ENCODE assay signal across 10 cellular contexts in the genomic region with DNA sequence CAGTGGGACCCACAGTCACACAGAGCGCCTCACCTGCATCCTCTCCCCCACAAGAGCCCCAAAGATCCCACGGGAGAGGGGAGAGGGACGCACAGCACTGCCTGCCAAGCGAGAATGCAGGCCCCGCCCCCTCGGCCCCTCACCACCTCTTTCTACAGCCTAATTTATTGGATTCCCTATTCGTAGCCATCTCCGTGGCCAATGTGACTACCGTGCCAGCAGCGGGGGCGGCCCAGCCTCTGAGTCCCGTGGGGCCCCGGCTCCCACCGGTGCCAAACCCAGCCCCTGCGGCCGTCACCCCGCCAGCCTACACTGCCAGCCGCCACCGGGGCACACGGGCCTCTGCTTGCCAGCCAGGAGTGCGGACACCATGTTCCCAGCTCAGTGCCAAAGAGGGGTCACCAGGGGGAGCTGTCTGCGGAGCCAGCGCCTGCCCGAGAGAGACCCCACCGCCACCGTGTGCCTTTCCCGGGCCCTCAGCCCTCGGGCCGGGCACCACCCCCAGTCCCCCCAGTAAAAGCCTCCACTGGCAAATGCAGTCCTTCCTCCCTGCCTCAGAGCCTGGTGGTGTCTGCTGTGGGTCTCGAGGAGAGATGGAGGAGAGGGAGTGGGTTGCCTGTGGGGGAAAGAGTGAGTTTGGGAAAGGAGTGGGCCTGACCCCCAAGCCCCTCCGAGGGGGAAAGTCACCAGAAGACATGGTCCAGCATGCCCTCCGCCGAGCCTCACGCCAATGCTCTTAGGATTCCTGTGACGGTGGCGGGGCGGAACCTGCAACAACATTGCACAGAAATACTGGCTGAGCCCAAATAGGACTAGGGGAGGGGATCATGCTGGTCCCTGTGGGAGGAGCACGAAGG. TPM values are rescaled to one million over a fixed set of nuclear protein-coding genes. Genes with fewer than 3 reads are reported as not detected.
DNase-seq lines count a peak whose midpoint lies in the region; ATAC-seq, FAIRE-seq and TF ChIP-seq lines count a peak whose summit lies in the region.
"Had no signal": no experiment of that assay in that cellular context is flagged by ENCODE, and none has a peak within 500 bp of the region (broad histone marks: within the 10 kb centered on the region; RNA-seq: fewer than 3 reads in every experiment).

No MANE protein-coding gene starts in this region.

- no peaks in the 10 kb centered on the region for H4K20me1 ChIP-seq in H1 (replicated peaks in 1 of 2; ENCODE audit: control insufficient read depth in 1 of 2, insufficient read depth in 2 of 2, low read length in 2 of 2)

- no peak for TF ChIP-seq EP300 in H1 (IDR thresholded peaks at IDR 0.05; ENCODE audit: borderline replicate concordance in 1 of 2, low read depth in 2 of 2, low read length in 2 of 2)

- no peak overlapping the region for H3K27ac Mint-ChIP-seq in Calu3 (ENCODE audit: unreplicated experiment)
- H3K27ac Mint-ChIP-seq: activated CD4-positive, alpha-beta memory T cell treated with anti-CD3 and anti-CD28 coated beads, Interleukin-2, amount 10 ng/mL, durations not matched to agents 7 days and 5 days had no signal

- H3K36me3 ChIP-seq in H1 (ENCODE audit: control insufficient read depth in 2 of 4, insufficient read depth in 4 of 4, low read length in 3 of 4) (no peaks in the 10 kb centered on the region), stomach smooth muscle (ENCODE audit: control insufficient read depth in 2 of 2, insufficient read depth in 2 of 2, low read length in 2 of 2) (no peaks in the 10 kb centered on the region)

- H2BK20ac ChIP-seq in H1 (ENCODE audit: low read length), result no peak overlapping the region

- BruUV-seq in Calu3 (replicated peaks; lab: Mats Ljungman, UMichigan), result no TSS peak

- H3K79me2 ChIP-seq in H1 (ENCODE audit: control insufficient read depth in 1 of 2, insufficient read depth in 2 of 2, low read length in 2 of 2), result no peaks in the 10 kb centered on the region

- H2AFZ ChIP-seq in H1 (ENCODE audit: low read length), result no peak overlapping the region

- no peak for TF ChIP-seq POLR2A in H1 (IDR thresholded peaks at IDR 0.05; ENCODE audit: control extremely low read depth in 1 of 2, low read depth in 2 of 2, low read length in 2 of 2)

- no peak overlapping the region for H3K14ac ChIP-seq in H1 (ENCODE audit: insufficient read length)

- no peaks in the 10 kb centered on the region for H3K36me3 Mint-ChIP-seq in Calu3 (ENCODE audit: insufficient read depth, unreplicated experiment)

- no peak overlapping the region for H3K4me3 Mint-ChIP-seq in Calu3 (ENCODE audit: low read depth, unreplicated experiment)
- H3K4me3 Mint-ChIP-seq: activated CD4-positive, alpha-beta memory T cell treated with anti-CD3 and anti-CD28 coated beads, Interleukin-2, amount 10 ng/mL, durations not matched to agents 7 days and 5 days had no signal

- H3K56ac ChIP-seq in H1 (replicated peaks; ENCODE audit: insufficient read length, low read depth, low read length), result no peak overlapping the region

- FAIRE-seq in H1 (lab: Jason Lieb, UNC), result no peak
- FAIRE-seq: A204.1, frontal cortex had no signal

- DNase-seq in NCI-H748 (lab: John Stamatoyannopoulos, UW; ENCODE audit: unreplicated experiment), result peak; percentile 9
- no peak for DNase-seq in NCI-H748 treated with DMSO at 0.1 percent for 48 hours (lab: John Stamatoyannopoulos, UW)
- peak in 1 of 2 experiments; percentile 78 for DNase-seq in H1 (ENCODE audit: low read depth in 1 of 2, low spot score in 2 of 2)
- DNase-seq in Calu3, result no peak
- DNase-seq: activated CD4-positive, alpha-beta memory T cell treated with anti-CD3 and anti-CD28 coated beads, Interleukin-2, amount 10 ng/mL, durations not matched to agents 7 days and 5 days had no signal

- no peak overlapping the region for H2BK120ac ChIP-seq in H1 (replicated peaks; ENCODE audit: low read depth, low read length)

- H3K4me2 ChIP-seq in H1 (ENCODE audit: insufficient read depth in 1 of 2, low read depth in 2 of 2, low read length in 2 of 2), result peak overlapping the region; percentile 60 to 65
- H3K4me2 ChIP-seq: KMS-11 had no signal

- H3K4me1 Mint-ChIP-seq in Calu3 (ENCODE audit: low read depth, unreplicated experiment), result no peaks in the 10 kb centered on the region

- WGBS in H1 (ENCODE audit: extremely low coverage in 1 of 2, insufficient coverage in 1 of 2, insufficient read length in 1 of 2, insufficient replicate concordance in 2 of 2, low coverage in 1 of 2, low lambda C conversion rate in 2 of 2, missing lambda C conversion rate in 1 of 2), 2 experiments, result 42% methylated on average over 7 of the region's 38 CpGs; no CpG with 5 or more reads in 1 of the 2 experiments

- no peak overlapping the region for H4K8ac ChIP-seq in H1 (ENCODE audit: extremely low read depth, insufficient read depth, low read length)

- H3K23ac ChIP-seq in H1 (ENCODE audit: insufficient read length), result no peak overlapping the region

- POLR2A ChIA-PET in H1 (lab: Charles Lee; ENCODE audit: partially characterized antibody), result no interaction called here

- peak overlapping the region; percentile 12 to 60 (median 40) for H3K4me3 ChIP-seq in H1 (ENCODE audit: extremely low read depth in 1 of 4, insufficient read depth in 2 of 4, low read depth in 3 of 4, low read length in 4 of 4)
- H3K4me3 ChIP-seq in stomach smooth muscle (ENCODE audit: low read length in 2 of 2), result peak overlapping the region in 1 of 2 donors; percentile 54

- H3K27ac ChIP-seq in H1 (ENCODE audit: low read depth, low read length) (no peak overlapping the region), stomach smooth muscle (ENCODE audit: low read length) (peak overlapping the region; percentile 71)
- H3K27ac ChIP-seq: KMS-11 had no signal

- H3K79me1 ChIP-seq in H1 (ENCODE audit: low read depth, low read length), result no peaks in the 10 kb centered on the region

- intact Hi-C loops in Calu3 (cut with micrococcal nuclease; ENCODE audit: unreplicated experiment), result no loop called here

- no peaks in the 10 kb centered on the region for H3K27me3 Mint-ChIP-seq in Calu3 (ENCODE audit: unreplicated experiment)

- no peaks in the 10 kb centered on the region for H3K23me2 ChIP-seq in H1 (ENCODE audit: low read depth, low read length)

- H4K5ac ChIP-seq in H1 (ENCODE audit: insufficient read length, low read depth, low read length), result no peak overlapping the region

- CTCF ChIA-PET in H1 (lab: Charles Lee; ENCODE audit: partially characterized antibody), result interaction anchor here (0.9 to 1.6 kb wide), 4 partner anchors 11 to 184 kb away, joined by 3 to 4 read pairs (median 4); no protein-coding TSS in a partner anchor
- CTCF ChIA-PET in Calu3 (lab: Charles Lee), result no interaction called here

- no peak overlapping the region for H2AK5ac ChIP-seq in H1 (ENCODE audit: low read depth, low read length)

- H3K18ac ChIP-seq in H1 (ENCODE audit: extremely low read depth, low read length), result no peak overlapping the region; the same call in 1 of the 2 replicates

- H3K4ac ChIP-seq in H1 (replicated peaks; ENCODE audit: insufficient read length, low read depth, low read length), result no peak overlapping the region

- H3K9ac ChIP-seq in H1 (replicated peaks in 1 of 4; ENCODE audit: extremely low read depth in 1 of 4, low read depth in 3 of 4, low read length in 3 of 4) (no peak overlapping the region), stomach smooth muscle (ENCODE audit: low read length in 2 of 2) (no peak overlapping the region)
- H3K9ac ChIP-seq: KMS-11 had no signal

- H3K4me1 ChIP-seq in H1 (replicated peaks in 1 of 4; ENCODE audit: control insufficient read depth in 3 of 4, insufficient read depth in 4 of 4, low read length in 3 of 4), result peaks cover 0 to 3% (median 1%) of the 10 kb centered on the region in 4 experiments; a peak in 2 of 7 replicates
- H3K4me1 ChIP-seq in stomach smooth muscle (ENCODE audit: control insufficient read depth, insufficient read depth, low read length), result peaks cover 12% of the 10 kb centered on the region

- H2BK5ac ChIP-seq in H1 (ENCODE audit: low read depth, low read length), result no peak overlapping the region

- peak in 1 of 2 experiments; percentile 39; a peak in 1 of 4 replicates for TF ChIP-seq RAD21 in H1 (IDR thresholded peaks at IDR 0.05 in 1 of 2, conservative IDR thresholded peaks at IDR 0.05 in 1 of 2; ENCODE audit: low read depth in 2 of 2, low read length in 2 of 2)

- no peaks in the 10 kb centered on the region for H3K9me3 Mint-ChIP-seq in Calu3 (ENCODE audit: low read depth, unreplicated experiment)
- H3K9me3 Mint-ChIP-seq: activated CD4-positive, alpha-beta memory T cell treated with anti-CD3 and anti-CD28 coated beads, Interleukin-2, amount 10 ng/mL, durations not matched to agents 7 days and 5 days had no signal

- H3K9me3 ChIP-seq in H1 (ENCODE audit: insufficient read depth in 2 of 2, low read depth in 1 of 2, low read length in 1 of 2) (no peaks in the 10 kb centered on the region), stomach smooth muscle (ENCODE audit: control insufficient read depth in 2 of 2, low read length in 2 of 2) (no peaks in the 10 kb centered on the region)

- no peak overlapping the region for H2BK12ac ChIP-seq in H1 (ENCODE audit: low read depth, low read length)

- no peak overlapping the region for H4K91ac ChIP-seq in H1 (replicated peaks; ENCODE audit: insufficient read length, low read length)

- no peak overlapping the region for H2BK15ac ChIP-seq in H1 (ENCODE audit: low read length)

- no peak for ATAC-seq in GM21576 (IDR thresholded peaks at IDR 0.05; ENCODE audit: unreplicated experiment)

- H3K27me3 ChIP-seq in H1 (replicated peaks in 1 of 4; ENCODE audit: control insufficient read depth in 3 of 4, extremely low read depth in 1 of 4, insufficient read depth in 3 of 4, low read length in 3 of 4) (no peaks in the 10 kb centered on the region), stomach smooth muscle (ENCODE audit: control insufficient read depth in 1 of 2, insufficient read depth in 2 of 2, low read length in 2 of 2) (no peaks in the 10 kb centered on the region)

- TF ChIP-seq CTCF in H1 (IDR thresholded peaks at IDR 0.05; ENCODE audit: control extremely low read depth in 1 of 3, insufficient read depth in 1 of 3, low read depth in 1 of 3, low read length in 3 of 3) (peak in 2 of 3 experiments; percentile 42 to 61; a peak in 3 of 4 replicates), Calu3 (IDR thresholded peaks at IDR 0.05; ENCODE audit: unreplicated experiment) (no peak)

RNA-seq across cellular contexts. Expression of a gene that starts 19.6 kb away (rescaled TPM):
- 2.7 TPM in 2 replicates for total RNA-seq in H1 (2021; fragmentation: NEBNext Ultra II Directional; extraction: Animal tissue kit (Norgen Biotek cat#: 25700))
- 1.2 and 1.6 TPM in 2 replicates for polyA plus RNA-seq in H1 (2011; rRNA removed)
- 1.8 TPM for polyA plus RNA-seq in H1 (2011; cell fraction: cytosol; rRNA removed)
- polyA plus RNA-seq in H1 (2011; cell fraction: nucleus; rRNA removed), result 11.4 TPM
- polyA plus RNA-seq in H1 (2012, experiment 1 of 2), result 1.4 to 3.3 TPM (median 2.3 TPM) in 4 replicates
- 0.62 TPM for polyA plus RNA-seq in H1 (2012, experiment 2 of 2)
- polyA plus RNA-seq in H1 (2013, experiment 1 of 2), result 2.4 TPM
- polyA plus RNA-seq in H1 (2013, experiment 2 of 2), result 1.8 TPM
- polyA minus RNA-seq in H1 (2011; rRNA and poly(A)+ RNA removed), result 1.4 and 4.4 TPM in 2 replicates
- 1.1 TPM for polyA minus RNA-seq in H1 (2011; cell fraction: cytosol; rRNA and poly(A)+ RNA removed)
- polyA minus RNA-seq in H1 (2011; cell fraction: nucleus; rRNA and poly(A)+ RNA removed), result 3.7 TPM
- total RNA-seq in Calu3 (2022), result 37.5 and 49.2 TPM in 2 replicates

RNA-seq across cellular contexts. Expression of a gene that starts 19.8 kb away (rescaled TPM):
- 4.6 and 6.6 TPM in 2 replicates for total RNA-seq in H1 (2021; fragmentation: NEBNext Ultra II Directional; extraction: Animal tissue kit (Norgen Biotek cat#: 25700))
- polyA plus RNA-seq in H1 (2011; rRNA removed), result 3.1 and 6.7 TPM in 2 replicates
- 2.7 TPM for polyA plus RNA-seq in H1 (2011; cell fraction: cytosol; rRNA removed)
- polyA plus RNA-seq in H1 (2011; cell fraction: nucleus; rRNA removed), result 13.0 TPM
- polyA plus RNA-seq in H1 (2012, experiment 1 of 2), result 2.4 to 5.1 TPM (median 4.0 TPM) in 4 replicates
- polyA plus RNA-seq in H1 (2012, experiment 2 of 2), result 2.2 TPM
- polyA plus RNA-seq in H1 (2013, experiment 1 of 2), result 4.2 TPM
- polyA plus RNA-seq in H1 (2013, experiment 2 of 2), result 3.9 TPM
- 1.7 and 2.9 TPM in 2 replicates for polyA minus RNA-seq in H1 (2011; rRNA and poly(A)+ RNA removed)
- polyA minus RNA-seq in H1 (2011; cell fraction: cytosol; rRNA and poly(A)+ RNA removed), result 2.4 TPM
- 6.6 TPM for polyA minus RNA-seq in H1 (2011; cell fraction: nucleus; rRNA and poly(A)+ RNA removed)
- 14.4 and 22.8 TPM in 2 replicates for total RNA-seq in Calu3 (2022)

RNA-seq across cellular contexts. Expression of a gene that starts 20.3 kb away (rescaled TPM):
- 157 and 159 TPM in 2 replicates for total RNA-seq in H1 (2021; fragmentation: NEBNext Ultra II Directional; extraction: Animal tissue kit (Norgen Biotek cat#: 25700))
- polyA plus RNA-seq in H1 (2011; rRNA removed), result 136 and 139 TPM in 2 replicates
- polyA plus RNA-seq in H1 (2011; cell fraction: cytosol; rRNA removed), result 97.3 TPM
- 116 TPM for polyA plus RNA-seq in H1 (2011; cell fraction: nucleus; rRNA removed)
- 156 to 161 TPM (median 158 TPM) in 4 replicates for polyA plus RNA-seq in H1 (2012, experiment 1 of 2)
- 233 TPM for polyA plus RNA-seq in H1 (2012, experiment 2 of 2)
- polyA plus RNA-seq in H1 (2013, experiment 1 of 2), result 154 TPM
- 181 TPM for polyA plus RNA-seq in H1 (2013, experiment 2 of 2)
- polyA minus RNA-seq in H1 (2011; rRNA and poly(A)+ RNA removed), result 84.2 and 123 TPM in 2 replicates
- polyA minus RNA-seq in H1 (2011; cell fraction: cytosol; rRNA and poly(A)+ RNA removed), result 47.0 TPM
- 40.8 TPM for polyA minus RNA-seq in H1 (2011; cell fraction: nucleus; rRNA and poly(A)+ RNA removed)
- total RNA-seq in Calu3 (2022), result 371 and 407 TPM in 2 replicates

RNA-seq across cellular contexts. Expression of a gene that starts 36.4 kb away (rescaled TPM):
- not detected in 2 replicates for total RNA-seq in H1 (2021; fragmentation: NEBNext Ultra II Directional; extraction: Animal tissue kit (Norgen Biotek cat#: 25700))
- not detected in 2 replicates for polyA plus RNA-seq in H1 (2011; rRNA removed)
- 0.01 TPM for polyA plus RNA-seq in H1 (2011; cell fraction: cytosol; rRNA removed)
- polyA plus RNA-seq in H1 (2011; cell fraction: nucleus; rRNA removed), result 0.30 TPM
- 0.30 to 0.56 TPM (median 0.49 TPM) in 4 replicates for polyA plus RNA-seq in H1 (2012, experiment 1 of 2)
- 0.09 TPM for polyA plus RNA-seq in H1 (2012, experiment 2 of 2)
- polyA plus RNA-seq in H1 (2013, experiment 1 of 2), result 0.06 TPM
- 0.04 TPM for polyA plus RNA-seq in H1 (2013, experiment 2 of 2)
- not detected in 2 replicates for polyA minus RNA-seq in H1 (2011; rRNA and poly(A)+ RNA removed)
- not detected for polyA minus RNA-seq in H1 (2011; cell fraction: cytosol; rRNA and poly(A)+ RNA removed)
- not detected for polyA minus RNA-seq in H1 (2011; cell fraction: nucleus; rRNA and poly(A)+ RNA removed)
- total RNA-seq in Calu3 (2022), result 0.14 and 0.29 TPM in 2 replicates
- total RNA-seq: activated CD4-positive, alpha-beta memory T cell treated with anti-CD3 and anti-CD28 coated beads, Interleukin-2, amount 10 ng/mL, durations not matched to agents 7 days and 5 days had no signal

RNA-seq across cellular contexts. Expression of a gene that starts 49.7 kb away (rescaled TPM):
- 36.1 and 39.4 TPM in 2 replicates for total RNA-seq in H1 (2021; fragmentation: NEBNext Ultra II Directional; extraction: Animal tissue kit (Norgen Biotek cat#: 25700))
- 66.7 and 96.2 TPM in 2 replicates for polyA plus RNA-seq in H1 (2011; rRNA removed)
- polyA plus RNA-seq in H1 (2011; cell fraction: cytosol; rRNA removed), result 66.7 TPM
- 130 TPM for polyA plus RNA-seq in H1 (2011; cell fraction: nucleus; rRNA removed)
- 43.8 to 59.4 TPM (median 53.4 TPM) in 4 replicates for polyA plus RNA-seq in H1 (2012, experiment 1 of 2)
- polyA plus RNA-seq in H1 (2012, experiment 2 of 2), result 48.4 TPM
- 40.6 TPM for polyA plus RNA-seq in H1 (2013, experiment 1 of 2)
- 39.3 TPM for polyA plus RNA-seq in H1 (2013, experiment 2 of 2)
- 68.8 and 76.7 TPM in 2 replicates for polyA minus RNA-seq in H1 (2011; rRNA and poly(A)+ RNA removed)
- 34.0 TPM for polyA minus RNA-seq in H1 (2011; cell fraction: cytosol; rRNA and poly(A)+ RNA removed)
- polyA minus RNA-seq in H1 (2011; cell fraction: nucleus; rRNA and poly(A)+ RNA removed), result 43.0 TPM
- total RNA-seq in Calu3 (2022), result 64.5 and 71.2 TPM in 2 replicates

Comparison
In these comparisons a context has a peak if more than half of its experiments do, and no peak if none do; other contexts are left out.
1. RNA of a gene that starts 19.6 kb away (total RNA-seq): 37.5 to 49.2 TPM in Calu3; 2.7 TPM in H1; every median in the first group is over 10 times any median in the second.